ENCODE assay signal across 1 cellular context in genomic region chr2:97112320-97113049, GRCh38.
TF ChIP-seq lines count a peak whose summit lies in the region.

No MANE protein-coding gene starts in this region.

TF ChIP-seq in GM12878, 131 proteins besides CTCF, POLR2A, EP300 and RAD21:
- peak; percentile 72; the same call in 1 of the 2 replicates for TF ChIP-seq SMARCA5 (IDR thresholded peaks at IDR 0.05)
- peak; percentile 14; the same call in 1 of the 2 replicates for TF ChIP-seq HDGF (IDR thresholded peaks at IDR 0.05)
- TF ChIP-seq NBN (IDR thresholded peaks at IDR 0.05): peak; percentile 34; the same call in 1 of the 2 replicates
- TF ChIP-seq RELA (IDR thresholded peaks at IDR 0.05; ENCODE audit: borderline replicate concordance, partially characterized antibody): peak; percentile 59
- TF ChIP-seq ZNF592 (IDR thresholded peaks at IDR 0.05): peak; percentile 51; the same call in 1 of the 2 replicates
- TF ChIP-seq IKZF2 (IDR thresholded peaks at IDR 0.05): peak; percentile 40 to 54; a peak in 2 of 4 replicates
- peak; percentile 32; the same call in 1 of the 2 replicates for TF ChIP-seq PKNOX1 (IDR thresholded peaks at IDR 0.05)
- TF ChIP-seq SMC3 (IDR thresholded peaks at IDR 0.05; ENCODE audit: borderline replicate concordance, low read length): peak; percentile 49
- TF ChIP-seq ATF3 (IDR thresholded peaks at IDR 0.05; ENCODE audit: borderline replicate concordance, extremely low read depth, low read depth, low read length): peak; percentile 24; the same call in 1 of the 2 replicates
